In genomic region chr19:46347572-46347883, GRCh38 we compare ENCODE assay signal across 1 cellular context.
TF ChIP-seq lines count a peak whose summit lies in the region.

No MANE protein-coding gene starts in this region.

TF ChIP-seq in HepG2, 621 proteins besides CTCF, POLR2A, EP300 and RAD21:
- TF ChIP-seq CHD4 (IDR thresholded peaks at IDR 0.05; ENCODE audit: borderline replicate concordance, low read length) = 0 out of 2 replicates have a peak, but pooled peaks have one; percentile 30
- TF ChIP-seq E2F5 (CRISPR knock-in tag; conservative IDR thresholded peaks at IDR 0.05) = no peak
- 0 out of 2 replicates have a peak, but pooled peaks have one; percentile 5 for TF ChIP-seq ZNF749 (CRISPR knock-in tag; IDR thresholded peaks at IDR 0.05; ENCODE audit: borderline replicate concordance)
